ENCODE assay signal across 13 cellular contexts in the genomic region with DNA sequence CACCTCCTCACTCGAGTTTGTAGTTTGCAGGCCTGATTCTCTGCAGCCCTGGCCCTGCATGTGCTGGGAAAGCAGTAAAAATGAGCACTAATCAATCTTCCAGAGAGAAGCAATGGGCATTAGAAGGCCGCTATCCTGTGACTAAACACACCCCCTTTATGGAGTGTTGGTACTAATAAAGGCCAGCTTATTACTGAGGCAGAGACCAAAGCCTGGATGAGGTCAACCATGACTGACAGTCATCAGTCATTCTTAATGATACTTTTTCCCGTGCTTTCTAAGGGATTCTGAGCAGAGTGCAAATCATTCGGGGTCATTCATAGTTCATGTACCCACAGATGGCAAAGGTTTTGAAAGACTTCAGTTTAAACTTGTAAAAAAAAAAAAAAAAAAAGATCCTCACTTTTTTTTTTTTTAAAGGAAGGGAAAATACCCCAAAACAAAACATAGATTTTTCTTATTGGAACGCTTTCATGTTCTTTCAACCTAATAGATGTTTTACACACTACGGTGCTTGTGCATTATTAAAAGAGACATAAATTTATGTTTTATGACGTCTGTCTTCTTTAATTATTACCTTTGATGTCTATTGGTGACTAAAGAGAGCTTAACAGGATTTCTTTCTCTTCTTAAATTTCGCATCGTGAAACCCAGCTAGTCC. TPM values are rescaled to one million over a fixed set of nuclear protein-coding genes. Genes with fewer than 3 reads are reported as not detected.
DNase-seq lines count a peak whose midpoint lies in the region; ATAC-seq, FAIRE-seq and TF ChIP-seq lines count a peak whose summit lies in the region.
"Had no signal": no experiment of that assay in that cellular context is flagged by ENCODE, and none has a peak within 500 bp of the region (broad histone marks: within the 10 kb centered on the region; RNA-seq: fewer than 3 reads in every experiment).

No MANE protein-coding gene starts in this region.

- H3K27ac ChIP-seq in astrocyte (ENCODE audit: low read depth, low read length) (no peak overlapping the region), liver (ENCODE audit: low read depth in 1 of 2, low read length in 2 of 2) (peak overlapping the region; percentile 62 to 74)

- H3K4me1 Mint-ChIP-seq in astrocyte (ENCODE audit: low read depth, unreplicated experiment) (peaks cover 2% of the 10 kb centered on the region), Caco-2 (ENCODE audit: low read depth, unreplicated experiment) (peaks cover 6% of the 10 kb centered on the region)
- H3K4me1 Mint-ChIP-seq: activated T-helper 17 cell treated with anti-CD3 and anti-CD28 coated beads, Interleukin-2, amount 50 U/mL, for 72 hours had no signal

- no peaks in the 10 kb centered on the region for H3K9me3 Mint-ChIP-seq in astrocyte (ENCODE audit: unreplicated experiment)
- no peaks in the 10 kb centered on the region for H3K9me3 Mint-ChIP-seq in Caco-2 (ENCODE audit: unreplicated experiment)
- H3K9me3 Mint-ChIP-seq: activated T-helper 17 cell treated with anti-CD3 and anti-CD28 coated beads, Interleukin-2, amount 50 U/mL, for 72 hours had no signal

- no peak for FAIRE-seq in astrocyte (lab: Jason Lieb, UNC)

- TF ChIP-seq CTCF in astrocyte (IDR thresholded peaks at IDR 0.05; ENCODE audit: insufficient read depth, low read depth, low read length) (no peak), liver (IDR thresholded peaks at IDR 0.05; ENCODE audit: low read depth, low read length, missing input control) (no peak), Caco-2 (IDR thresholded peaks at IDR 0.05; ENCODE audit: insufficient read depth in 1 of 2, low read depth in 1 of 2, low read length in 1 of 2, severe bottlenecking in 1 of 2, unreplicated experiment in 1 of 2) (no peak)

- no peak for ATAC-seq in GM18517 (IDR thresholded peaks at IDR 0.05; ENCODE audit: unreplicated experiment)
- ATAC-seq: activated CD4-positive, alpha-beta T cell treated with anti-CD3 and anti-CD28 coated beads for 36 hours; activated T-helper 17 cell treated with anti-CD3 and anti-CD28 coated beads, Interleukin-2, amount 50 U/mL, for 72 hours had no signal

- no peak overlapping the region for H3K4me2 ChIP-seq in astrocyte (ENCODE audit: low read length)

- no peaks in the 10 kb centered on the region for H4K20me1 ChIP-seq in astrocyte (ENCODE audit: insufficient read depth, low read length)

- H3K4me3 Mint-ChIP-seq in astrocyte (ENCODE audit: unreplicated experiment) = no peak overlapping the region
- no peak overlapping the region for H3K4me3 Mint-ChIP-seq in Caco-2 (ENCODE audit: unreplicated experiment)
- H3K4me3 Mint-ChIP-seq: activated CD4-positive, alpha-beta T cell treated with anti-CD3 and anti-CD28 coated beads for 36 hours; activated T-helper 17 cell treated with anti-CD3 and anti-CD28 coated beads, Interleukin-2, amount 50 U/mL, for 72 hours; B cell had no signal

- intact Hi-C loops in Caco-2 (cut with micrococcal nuclease; ENCODE audit: unreplicated experiment) = no loop called here

- BruUV-seq in Caco-2 (replicated peaks; lab: Mats Ljungman, UMichigan) = no TSS peak

- H3K27ac Mint-ChIP-seq in astrocyte (ENCODE audit: unreplicated experiment) = no peak overlapping the region
- no peak overlapping the region for H3K27ac Mint-ChIP-seq in Caco-2 (ENCODE audit: unreplicated experiment)
- H3K27ac Mint-ChIP-seq: activated CD4-positive, alpha-beta T cell treated with anti-CD3 and anti-CD28 coated beads for 36 hours; activated T-helper 17 cell treated with anti-CD3 and anti-CD28 coated beads, Interleukin-2, amount 50 U/mL, for 72 hours; B cell had no signal

- H3K79me2 ChIP-seq in astrocyte (ENCODE audit: insufficient read depth, low read length) = peaks cover 23% of the 10 kb centered on the region

- CTCF ChIA-PET in Caco-2 (lab: Charles Lee) = no interaction called here

- no peak for TF ChIP-seq RAD21 in liver (IDR thresholded peaks at IDR 0.05)

- H3K9ac ChIP-seq in astrocyte (ENCODE audit: low read length) (no peak overlapping the region), liver (ENCODE audit: low read depth in 1 of 2, low read length in 2 of 2) (no peak overlapping the region)

- no peak overlapping the region for H2AFZ ChIP-seq in astrocyte (ENCODE audit: low read depth, low read length)

- H3K27me3 Mint-ChIP-seq in astrocyte (ENCODE audit: low read depth, unreplicated experiment) = no peaks in the 10 kb centered on the region
- no peaks in the 10 kb centered on the region for H3K27me3 Mint-ChIP-seq in Caco-2 (ENCODE audit: insufficient read depth, unreplicated experiment)
- H3K27me3 Mint-ChIP-seq: activated CD4-positive, alpha-beta T cell treated with anti-CD3 and anti-CD28 coated beads for 36 hours; activated T-helper 17 cell treated with anti-CD3 and anti-CD28 coated beads, Interleukin-2, amount 50 U/mL, for 72 hours; B cell had no signal

- H3K4me3 ChIP-seq in astrocyte (ENCODE audit: insufficient read depth, low read depth, low read length) (no peak overlapping the region), liver (ENCODE audit: low read depth in 1 of 3, low read length in 3 of 3) (no peak overlapping the region), Caco-2 (ENCODE audit: low read depth, low read length) (no peak overlapping the region)

- H3K4me1 ChIP-seq in astrocyte (ENCODE audit: insufficient read depth, low read length) (peaks cover 10% of the 10 kb centered on the region), liver (ENCODE audit: control insufficient read depth in 4 of 4, insufficient read depth in 4 of 4, low read length in 3 of 4) (peaks cover 10 to 50% (median 44%) of the 10 kb centered on the region in 4 donors), Caco-2 (0 out of 2 replicates have a peak, but pooled peaks cover 8% of the 10 kb centered on the region)

- DNase-seq in COLO829 (ENCODE audit: low spot score) = peak; percentile 66
- DNase-seq in NCI-H2081 treated with DMSO at 0.1 percent for 48 hours (lab: John Stamatoyannopoulos, UW) = peak; percentile 47
- peak; percentile 50 for DNase-seq in astrocyte (ENCODE audit: low read depth)
- no peak for DNase-seq in Caco-2
- no peak for DNase-seq in stimulated activated CD4-positive, alpha-beta T cell treated with anti-CD3 and anti-CD28 coated beads, Interleukin-12 subunit alpha, Interleukin-12 subunit beta, amount 100 ng/mL, for 4 hours
- DNase-seq in effector CD4-positive, alpha-beta T cell = no peak
- DNase-seq: activated CD4-positive, alpha-beta T cell treated with anti-CD3 and anti-CD28 coated beads for 36 hours; dermis blood vessel endothelial cell; NCI-H1694 treated with DMSO at 0.1 percent for 48 hours had no signal

- H3K36me3 Mint-ChIP-seq in astrocyte (ENCODE audit: low read depth, unreplicated experiment) = no peaks in the 10 kb centered on the region
- H3K36me3 Mint-ChIP-seq in Caco-2 (ENCODE audit: insufficient read depth, unreplicated experiment) = no peaks in the 10 kb centered on the region

- no peaks in the 10 kb centered on the region for H3K9me3 ChIP-seq in astrocyte (ENCODE audit: insufficient read depth, low read depth, low read length)
- no peaks in the 10 kb centered on the region for H3K9me3 ChIP-seq in liver (ENCODE audit: control insufficient read depth in 4 of 4, low read length in 3 of 4)
- H3K9me3 ChIP-seq in Caco-2 = no peaks in the 10 kb centered on the region

- POLR2A ChIA-PET in Caco-2 (lab: Charles Lee) = no interaction called here

- no peaks in the 10 kb centered on the region for H3K36me3 ChIP-seq in astrocyte (ENCODE audit: insufficient read depth, low read length)
- H3K36me3 ChIP-seq in liver (ENCODE audit: control insufficient read depth in 4 of 4, insufficient read depth in 3 of 4, low read depth in 1 of 4, low read length in 3 of 4) = no peaks in the 10 kb centered on the region
- H3K36me3 ChIP-seq in Caco-2 (ENCODE audit: control insufficient read depth, insufficient read depth, low read length) = no peaks in the 10 kb centered on the region

- H3K27me3 ChIP-seq in astrocyte (ENCODE audit: insufficient read depth, low read length) = no peaks in the 10 kb centered on the region
- no peaks in the 10 kb centered on the region for H3K27me3 ChIP-seq in liver (ENCODE audit: control insufficient read depth in 4 of 4, insufficient read depth in 4 of 4, low read length in 3 of 4)
- H3K27me3 ChIP-seq in Caco-2 (replicated peaks; ENCODE audit: control insufficient read depth, insufficient read depth, low read length) = no peaks in the 10 kb centered on the region

- WGBS in liver = 51% methylated on average over 9 of the region's 9 CpGs

TF ChIP-seq in liver, 16 proteins besides CTCF, POLR2A, EP300 and RAD21 (continues in another document):
- peak; percentile 62 to 68 for TF ChIP-seq RXRA (IDR thresholded peaks at IDR 0.05)
- TF ChIP-seq, protein P1, sequence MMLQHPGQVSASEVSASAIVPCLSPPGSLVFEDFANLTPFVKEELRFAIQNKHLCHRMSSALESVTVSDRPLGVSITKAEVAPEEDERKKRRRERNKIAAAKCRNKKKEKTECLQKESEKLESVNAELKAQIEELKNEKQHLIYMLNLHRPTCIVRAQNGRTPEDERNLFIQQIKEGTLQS (IDR thresholded peaks at IDR 0.05) = no peak
- TF ChIP-seq, protein P2, sequence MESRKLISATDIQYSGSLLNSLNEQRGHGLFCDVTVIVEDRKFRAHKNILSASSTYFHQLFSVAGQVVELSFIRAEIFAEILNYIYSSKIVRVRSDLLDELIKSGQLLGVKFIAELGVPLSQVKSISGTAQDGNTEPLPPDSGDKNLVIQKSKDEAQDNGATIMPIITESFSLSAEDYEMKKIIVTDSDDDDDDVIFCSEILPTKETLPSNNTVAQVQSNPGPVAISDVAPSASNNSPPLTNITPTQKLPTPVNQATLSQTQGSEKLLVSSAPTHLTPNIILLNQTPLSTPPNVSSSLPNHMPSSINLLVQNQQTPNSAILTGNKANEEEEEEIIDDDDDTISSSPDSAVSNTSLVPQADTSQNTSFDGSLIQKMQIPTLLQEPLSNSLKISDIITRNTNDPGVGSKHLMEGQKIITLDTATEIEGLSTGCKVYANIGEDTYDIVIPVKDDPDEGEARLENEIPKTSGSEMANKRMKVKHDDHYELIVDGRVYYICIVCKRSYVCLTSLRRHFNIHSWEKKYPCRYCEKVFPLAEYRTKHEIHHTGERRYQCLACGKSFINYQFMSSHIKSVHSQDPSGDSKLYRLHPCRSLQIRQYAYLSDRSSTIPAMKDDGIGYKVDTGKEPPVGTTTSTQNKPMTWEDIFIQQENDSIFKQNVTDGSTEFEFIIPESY (IDR thresholded peaks at IDR 0.05) = no peak
- no peak for TF ChIP-seq FOXA2 (IDR thresholded peaks at IDR 0.05)
- TF ChIP-seq HNF4A (conservative IDR thresholded peaks at IDR 0.05) = peak; percentile 23 to 31

RNA-seq across cellular contexts. Expression of a gene that starts 13.2 kb away (rescaled TPM):
- total RNA-seq in astrocyte (2.7 and 2.9 TPM in 2 replicates), liver (1 to 10 TPM; 4.2 to 6.6 TPM), Caco-2 (2022) (3.4 and 4.4 TPM in 2 replicates)
- polyA plus RNA-seq in liver = 1 to 10 TPM; 5.6 TPM

RNA-seq across cellular contexts. Expression of a gene that starts 14.9 kb away (rescaled TPM):
- 8.4 and 12.7 TPM in 2 replicates for total RNA-seq in astrocyte
- 10 to 100 TPM in 1 of 2 donors, 1 to 10 TPM in 1; 6.8 to 14.2 TPM for total RNA-seq in liver
- 10 to 100 TPM in 1 of 2 donors, 1 to 10 TPM in 1; 8.5 to 18.7 TPM for polyA plus RNA-seq in liver
- total RNA-seq in Caco-2 (2022) = 9.3 and 9.6 TPM in 2 replicates

Comparison
In these comparisons a context has a peak if more than half of its experiments do, and no peak if none do; other contexts are left out.
1. DNase-seq: peak in COLO829 (single experiment), NCI-H2081 treated with DMSO at 0.1 percent for 48 hours (single experiment) and astrocyte (single experiment); none in Caco-2 (0 of 2), stimulated activated CD4-positive, alpha-beta T cell treated with anti-CD3 and anti-CD28 coated beads, Interleukin-12 subunit alpha, Interleukin-12 subunit beta, amount 100 ng/mL, for 4 hours (single experiment) and effector CD4-positive, alpha-beta T cell (single experiment).